In genomic region chr9:121557581-121558422, GRCh38 we compare ENCODE assay signal across 8 cellular contexts. TPM values are rescaled to one million over a fixed set of nuclear protein-coding genes. Genes with fewer than 3 reads are reported as not detected.
DNase-seq lines count a peak whose midpoint lies in the region; ATAC-seq, FAIRE-seq and TF ChIP-seq lines count a peak whose summit lies in the region.

No MANE protein-coding gene starts in this region.

- WGBS in sigmoid colon, 2 donors, result 34 to 67% methylated on average over 15 of the region's 15 CpGs

- no peaks in the 10 kb centered on the region for H3K9me3 Mint-ChIP-seq in astrocyte (ENCODE audit: unreplicated experiment)
- no peaks in the 10 kb centered on the region for H3K9me3 Mint-ChIP-seq in activated T-helper 1 cell treated with anti-CD3 and anti-CD28 coated beads, Interleukin-12 subunit alpha, Interleukin-12 subunit beta, Interleukin-2, Interleukin-4 antibody, amounts not matched to agents 30 ng/mL and 10 ng/mL and 1 ng/mL, durations not matched to agents 14 hours and 24 hours and 36 hours

- peak overlapping the region; percentile 46 for H2AFZ ChIP-seq in astrocyte (ENCODE audit: low read depth, low read length)

- H3K4me3 ChIP-seq in astrocyte (ENCODE audit: insufficient read depth, low read depth, low read length) (no peak overlapping the region), sigmoid colon (no peak overlapping the region)

- peaks cover 31% of the 10 kb centered on the region for H3K4me1 ChIP-seq in astrocyte (ENCODE audit: insufficient read depth, low read length)
- peaks cover 0 to 35% (median 30%) of the 10 kb centered on the region in 4 donors for H3K4me1 ChIP-seq in sigmoid colon

- ATAC-seq in GM18511 (IDR thresholded peaks at IDR 0.05; ENCODE audit: unreplicated experiment), result peak; percentile 74
- ATAC-seq in HG03378 (IDR thresholded peaks at IDR 0.05; ENCODE audit: unreplicated experiment), result no peak

- peak in 1 of 4 donors; percentile 23 for TF ChIP-seq EP300 in sigmoid colon (IDR thresholded peaks at IDR 0.05)

- intact Hi-C loops in sigmoid colon (cut with DNase I), result loop anchor here (5.0 kb wide), 1 partner anchor 39 kb away; no protein-coding TSS in a partner anchor
- intact Hi-C loops in activated T-helper 1 cell treated with anti-CD3 and anti-CD28 coated beads, Interleukin-12 subunit alpha, Interleukin-12 subunit beta, Interleukin-2, Interleukin-4 antibody, amounts not matched to agents 30 ng/mL and 10 ng/mL and 1 ng/mL, durations not matched to agents 14 hours and 24 hours and 36 hours (cut with micrococcal nuclease), result no loop called here

- TF ChIP-seq CTCF in astrocyte (IDR thresholded peaks at IDR 0.05; ENCODE audit: insufficient read depth, low read depth, low read length) (no peak), sigmoid colon (IDR thresholded peaks at IDR 0.05) (no peak)

- H3K4me2 ChIP-seq in astrocyte (ENCODE audit: low read length), result peak overlapping the region; percentile 76

- peaks cover 24% of the 10 kb centered on the region for H3K4me1 Mint-ChIP-seq in astrocyte (ENCODE audit: low read depth, unreplicated experiment)
- no peaks in the 10 kb centered on the region for H3K4me1 Mint-ChIP-seq in activated T-helper 1 cell treated with anti-CD3 and anti-CD28 coated beads, Interleukin-12 subunit alpha, Interleukin-12 subunit beta, Interleukin-2, Interleukin-4 antibody, amounts not matched to agents 30 ng/mL and 10 ng/mL and 1 ng/mL, durations not matched to agents 14 hours and 24 hours and 36 hours (ENCODE audit: low read depth)

- peaks cover 5% of the 10 kb centered on the region for H3K36me3 Mint-ChIP-seq in astrocyte (ENCODE audit: low read depth, unreplicated experiment)
- no peaks in the 10 kb centered on the region for H3K36me3 Mint-ChIP-seq in activated T-helper 1 cell treated with anti-CD3 and anti-CD28 coated beads, Interleukin-12 subunit alpha, Interleukin-12 subunit beta, Interleukin-2, Interleukin-4 antibody, amounts not matched to agents 30 ng/mL and 10 ng/mL and 1 ng/mL, durations not matched to agents 14 hours and 24 hours and 36 hours (ENCODE audit: low read depth)

- H3K79me2 ChIP-seq in astrocyte (ENCODE audit: insufficient read depth, low read length), result no peaks in the 10 kb centered on the region

- FAIRE-seq in astrocyte (lab: Jason Lieb, UNC), result no peak

- H3K27ac Mint-ChIP-seq in astrocyte (ENCODE audit: unreplicated experiment), result peak overlapping the region; percentile 85
- no peak overlapping the region for H3K27ac Mint-ChIP-seq in activated T-helper 1 cell treated with anti-CD3 and anti-CD28 coated beads, Interleukin-12 subunit alpha, Interleukin-12 subunit beta, Interleukin-2, Interleukin-4 antibody, amounts not matched to agents 30 ng/mL and 10 ng/mL and 1 ng/mL, durations not matched to agents 14 hours and 24 hours and 36 hours

- peak overlapping the region; percentile 80 for H3K27ac ChIP-seq in astrocyte (ENCODE audit: low read depth, low read length)
- H3K27ac ChIP-seq in sigmoid colon, result peak overlapping the region; percentile 78 to 88 (median 82)

- no peaks in the 10 kb centered on the region for H4K20me1 ChIP-seq in astrocyte (ENCODE audit: insufficient read depth, low read length)

- H3K9ac ChIP-seq in astrocyte (ENCODE audit: low read length), result peak overlapping the region; percentile 66

- TF ChIP-seq POLR2A in sigmoid colon (IDR thresholded peaks at IDR 0.05), result no peak

- H3K36me3 ChIP-seq in astrocyte (ENCODE audit: insufficient read depth, low read length), result no peaks in the 10 kb centered on the region
- no peaks in the 10 kb centered on the region for H3K36me3 ChIP-seq in sigmoid colon

- no peaks in the 10 kb centered on the region for H3K9me3 ChIP-seq in astrocyte (ENCODE audit: insufficient read depth, low read depth, low read length)
- no peaks in the 10 kb centered on the region for H3K9me3 ChIP-seq in sigmoid colon

- no peak overlapping the region for H3K4me3 Mint-ChIP-seq in astrocyte (ENCODE audit: unreplicated experiment)
- no peak overlapping the region for H3K4me3 Mint-ChIP-seq in activated T-helper 1 cell treated with anti-CD3 and anti-CD28 coated beads, Interleukin-12 subunit alpha, Interleukin-12 subunit beta, Interleukin-2, Interleukin-4 antibody, amounts not matched to agents 30 ng/mL and 10 ng/mL and 1 ng/mL, durations not matched to agents 14 hours and 24 hours and 36 hours

- peak; percentile 94 for DNase-seq in MV-4-11 (lab: John Stamatoyannopoulos, UW)
- DNase-seq in astrocyte (ENCODE audit: low read depth), result peak; percentile 96
- peak; percentile 95 for DNase-seq in hepatic stellate cell (ENCODE audit: low spot score)
- DNase-seq in sigmoid colon, result peak; percentile 85
- no peak for DNase-seq in stimulated activated CD4-positive, alpha-beta T cell treated with anti-CD3 and anti-CD28 coated beads, Interleukin-4, amount 100 ng/mL, for 4 hours
- DNase-seq in activated T-helper 1 cell treated with anti-CD3 and anti-CD28 coated beads, Interleukin-12 subunit alpha, Interleukin-12 subunit beta, Interleukin-2, Interleukin-4 antibody, amounts not matched to agents 30 ng/mL and 10 ng/mL and 1 ng/mL, durations not matched to agents 14 hours and 24 hours and 36 hours (ENCODE audit: low spot score), result no peak

- peaks cover 6% of the 10 kb centered on the region for H3K27me3 ChIP-seq in astrocyte (ENCODE audit: insufficient read depth, low read length)
- H3K27me3 ChIP-seq in sigmoid colon, result no peaks in the 10 kb centered on the region

- peaks cover 2% of the 10 kb centered on the region for H3K27me3 Mint-ChIP-seq in astrocyte (ENCODE audit: low read depth, unreplicated experiment)
- H3K27me3 Mint-ChIP-seq in activated T-helper 1 cell treated with anti-CD3 and anti-CD28 coated beads, Interleukin-12 subunit alpha, Interleukin-12 subunit beta, Interleukin-2, Interleukin-4 antibody, amounts not matched to agents 30 ng/mL and 10 ng/mL and 1 ng/mL, durations not matched to agents 14 hours and 24 hours and 36 hours (ENCODE audit: insufficient read depth), result peaks cover 6% of the 10 kb centered on the region

RNA-seq across cellular contexts. Expression of gene GGTA1, which starts 58.2 kb away (rescaled TPM):
- 0.18 TPM in 1 of 2 replicates, not detected in the other for total RNA-seq in astrocyte
- 10 to 100 TPM in 2 of 4 donors, 1 to 10 TPM in 2; 5.5 to 12.8 (median 8.7) TPM for total RNA-seq in sigmoid colon
- 10 to 100 TPM in 1 of 3 donors, 1 to 10 TPM in 2; 3.6 to 18.0 (median 5.1) TPM for polyA plus RNA-seq in sigmoid colon
- total RNA-seq in activated T-helper 1 cell treated with anti-CD3 and anti-CD28 coated beads, Interleukin-12 subunit alpha, Interleukin-12 subunit beta, Interleukin-2, Interleukin-4 antibody, amounts not matched to agents 30 ng/mL and 10 ng/mL and 1 ng/mL, durations not matched to agents 14 hours and 24 hours and 36 hours, result 0.12 and 0.16 TPM in 2 replicates

Comparison
In these comparisons a context has a peak if more than half of its experiments do, and no peak if none do; other contexts are left out.
1. DNase-seq: peak in MV-4-11 (single experiment), astrocyte (single experiment), hepatic stellate cell (single experiment) and sigmoid colon (single experiment); none in stimulated activated CD4-positive, alpha-beta T cell treated with anti-CD3 and anti-CD28 coated beads, Interleukin-4, amount 100 ng/mL, for 4 hours (0 of 2) and activated T-helper 1 cell treated with anti-CD3 and anti-CD28 coated beads, Interleukin-12 subunit alpha, Interleukin-12 subunit beta, Interleukin-2, Interleukin-4 antibody, amounts not matched to agents 30 ng/mL and 10 ng/mL and 1 ng/mL, durations not matched to agents 14 hours and 24 hours and 36 hours (single experiment).